Comparison of ENCODE assay signal across 2 cellular contexts in genomic region chr9:114335745-114336144, GRCh38.
A peak's percentile ranks its signal among the peaks of the same experiment; 100 is the strongest.
TF ChIP-seq lines count a peak whose summit lies in the region.

No MANE protein-coding gene starts in this region.

TF ChIP-seq in HEK293, 187 proteins besides CTCF, POLR2A, EP300 and RAD21:
- TF ChIP-seq OSR2 (tag by site-specific recombination; IDR thresholded peaks at IDR 0.05) (peak; percentile 83), ZNF157 (tag by site-specific recombination; IDR thresholded peaks at IDR 0.05) (no peak), ZNF341 (tag by site-specific recombination; IDR thresholded peaks at IDR 0.05; ENCODE audit: low read depth) (0 out of 2 replicates have a peak, but pooled peaks have one; percentile 20)

TF ChIP-seq in GM12878, 131 proteins besides CTCF, POLR2A, EP300 and RAD21:
- no peak for TF ChIP-seq POLR2AphosphoS2 (IDR thresholded peaks at IDR 0.05; ENCODE audit: low read depth, low read length)
- TF ChIP-seq POLR2AphosphoS5 (IDR thresholded peaks at IDR 0.05; ENCODE audit: low read length), result 0 out of 2 replicates have a peak, but pooled peaks have one; percentile 15
